Comparison of ENCODE assay signal across 30 cellular contexts in the genomic region with DNA sequence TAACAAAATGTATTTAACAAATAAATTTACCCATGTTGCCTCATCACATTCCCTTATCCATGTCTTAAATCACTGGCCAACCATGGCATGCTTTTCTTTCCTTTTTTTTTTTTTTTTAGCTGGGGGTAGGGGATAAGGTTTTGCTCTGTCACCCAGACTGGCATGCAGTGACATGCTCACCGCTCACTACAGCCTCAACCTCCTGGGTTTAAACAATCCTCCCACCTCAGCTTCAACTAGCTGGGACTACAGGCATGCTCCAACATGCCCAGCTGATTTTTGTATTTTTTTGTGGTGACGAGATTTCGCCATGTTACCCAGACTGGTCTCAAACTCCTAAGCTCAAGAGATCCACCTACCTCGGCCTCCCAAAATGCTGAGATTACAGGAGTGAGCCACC.
"Had no signal": no experiment of that assay in that cellular context is flagged by ENCODE, and none has a peak within 500 bp of the region (broad histone marks: within the 10 kb centered on the region; RNA-seq: fewer than 3 reads in every experiment).

No MANE protein-coding gene starts in this region.

- H3K4me3 ChIP-seq: adrenal gland, body of pancreas, PC-9 had no signal

- H3K36me3 Mint-ChIP-seq: activated naive CD4-positive, alpha-beta T cell treated with anti-CD3 and anti-CD28 coated beads, Interleukin-2, amount 50 U/mL, for 72 hours; IgD-negative memory B cell had no signal

- H2AFZ ChIP-seq: PC-9 had no signal

- DNase-seq: activated CD4-positive, alpha-beta T cell treated with anti-CD3 and anti-CD28 coated beads for 36 hours; activated CD4-positive, alpha-beta T cell treated with anti-CD3 and anti-CD28 coated beads, Interleukin-2, amount 10 ng/mL, durations not matched to agents 7 days and 5 days; activated CD4-positive, alpha-beta T cell treated with anti-CD3 and anti-CD28 coated beads, Interleukin-2, amount 50 U/mL, for 48 hours; activated CD8-positive, alpha-beta memory T cell treated with anti-CD3 and anti-CD28 coated beads, Interleukin-2, amount 50 U/mL, for 4 hours; activated gamma-delta T cell treated with Interleukin-2 at 50 U/mL for 16 hours; activated naive CD4-positive, alpha-beta T cell treated with anti-CD3 and anti-CD28 coated beads for 36 hours; activated T-cell treated with anti-CD3 and anti-CD28 coated beads for 4 hours; activated T-cell treated with anti-CD3 and anti-CD28 coated beads, Interleukin-2, amount 50 U/mL, for 4 hours; adrenal gland; body of pancreas; central memory CD4-positive, alpha-beta T cell; KG1; NCI-H1092 treated with DMSO at 0.1 percent for 48 hours; NCI-H1436; NCI-H1694; NCI-H1930; NCI-H2081 treated with DMSO at 0.1 percent for 48 hours; NCI-H345; NCI-H526; NCI-H748 treated with DMSO at 0.1 percent for 48 hours; PC-9; SIG-M5; SW 1271; T-helper 1 cell; T-helper 2 cell had no signal

- H3K27me3 Mint-ChIP-seq: activated CD4-positive, alpha-beta T cell treated with anti-CD3 and anti-CD28 coated beads for 36 hours; activated CD4-positive, alpha-beta T cell treated with anti-CD3 and anti-CD28 coated beads, Interleukin-2, amount 10 ng/mL, durations not matched to agents 7 days and 5 days had no signal

- H3K4me1 ChIP-seq: adrenal gland, body of pancreas had no signal

- H3K36me3 ChIP-seq: adrenal gland had no signal

- H3K9me3 Mint-ChIP-seq: activated CD4-positive, alpha-beta T cell treated with anti-CD3 and anti-CD28 coated beads, Interleukin-2, amount 10 ng/mL, durations not matched to agents 7 days and 5 days; activated naive CD4-positive, alpha-beta T cell treated with anti-CD3 and anti-CD28 coated beads for 36 hours; activated T-cell treated with anti-CD3 and anti-CD28 coated beads, Interleukin-2, amount 50 U/mL, for 4 hours; activated T-helper 1 cell treated with anti-CD3 and anti-CD28 coated beads, Interleukin-12 subunit alpha, Interleukin-12 subunit beta, Interleukin-2, Interleukin-4 antibody, amounts not matched to agents 30 ng/mL and 10 ng/mL and 1 ng/mL, durations not matched to agents 14 hours and 24 hours and 36 hours had no signal

- H3K27ac Mint-ChIP-seq: activated CD4-positive, alpha-beta T cell treated with anti-CD3 and anti-CD28 coated beads for 36 hours; activated CD4-positive, alpha-beta T cell treated with anti-CD3 and anti-CD28 coated beads, Interleukin-2, amount 10 ng/mL, durations not matched to agents 7 days and 5 days; activated naive CD4-positive, alpha-beta T cell treated with anti-CD3 and anti-CD28 coated beads for 36 hours; activated naive CD4-positive, alpha-beta T cell treated with anti-CD3 and anti-CD28 coated beads, Interleukin-2, amount 50 U/mL, for 72 hours; activated T-helper 1 cell treated with anti-CD3 and anti-CD28 coated beads, Interleukin-12 subunit alpha, Interleukin-12 subunit beta, Interleukin-2, Interleukin-4 antibody, amounts not matched to agents 30 ng/mL and 10 ng/mL and 1 ng/mL, durations not matched to agents 14 hours and 24 hours and 36 hours; IgD-negative memory B cell had no signal

- ATAC-seq: activated CD4-positive, alpha-beta T cell treated with anti-CD3 and anti-CD28 coated beads for 36 hours; activated naive CD4-positive, alpha-beta T cell treated with anti-CD3 and anti-CD28 coated beads, Interleukin-2, amount 50 U/mL, for 72 hours; activated T-cell treated with anti-CD3 and anti-CD28 coated beads, Interleukin-2, amount 50 U/mL, for 4 hours; body of pancreas; Right ventricle myocardium inferior had no signal

- H3K9me3 ChIP-seq: adrenal gland, body of pancreas had no signal

- H3K4me3 Mint-ChIP-seq: activated CD4-positive, alpha-beta T cell treated with anti-CD3 and anti-CD28 coated beads for 36 hours; activated CD4-positive, alpha-beta T cell treated with anti-CD3 and anti-CD28 coated beads, Interleukin-2, amount 10 ng/mL, durations not matched to agents 7 days and 5 days; activated naive CD4-positive, alpha-beta T cell treated with anti-CD3 and anti-CD28 coated beads for 36 hours; activated T-cell treated with anti-CD3 and anti-CD28 coated beads, Interleukin-2, amount 50 U/mL, for 4 hours; activated T-helper 1 cell treated with anti-CD3 and anti-CD28 coated beads, Interleukin-12 subunit alpha, Interleukin-12 subunit beta, Interleukin-2, Interleukin-4 antibody, amounts not matched to agents 30 ng/mL and 10 ng/mL and 1 ng/mL, durations not matched to agents 14 hours and 24 hours and 36 hours; IgD-negative memory B cell had no signal

- H3K27ac ChIP-seq: adrenal gland, body of pancreas, PC-9, RWPE1 had no signal

- H3K4me2 ChIP-seq: PC-9 had no signal

- H3K4me1 Mint-ChIP-seq: activated CD4-positive, alpha-beta T cell treated with anti-CD3 and anti-CD28 coated beads for 36 hours; activated CD4-positive, alpha-beta T cell treated with anti-CD3 and anti-CD28 coated beads, Interleukin-2, amount 10 ng/mL, durations not matched to agents 7 days and 5 days; IgD-negative memory B cell had no signal

- H3K27me3 ChIP-seq: adrenal gland, body of pancreas had no signal
